ENCODE assay signal across 1 cellular context in the genomic region with DNA sequence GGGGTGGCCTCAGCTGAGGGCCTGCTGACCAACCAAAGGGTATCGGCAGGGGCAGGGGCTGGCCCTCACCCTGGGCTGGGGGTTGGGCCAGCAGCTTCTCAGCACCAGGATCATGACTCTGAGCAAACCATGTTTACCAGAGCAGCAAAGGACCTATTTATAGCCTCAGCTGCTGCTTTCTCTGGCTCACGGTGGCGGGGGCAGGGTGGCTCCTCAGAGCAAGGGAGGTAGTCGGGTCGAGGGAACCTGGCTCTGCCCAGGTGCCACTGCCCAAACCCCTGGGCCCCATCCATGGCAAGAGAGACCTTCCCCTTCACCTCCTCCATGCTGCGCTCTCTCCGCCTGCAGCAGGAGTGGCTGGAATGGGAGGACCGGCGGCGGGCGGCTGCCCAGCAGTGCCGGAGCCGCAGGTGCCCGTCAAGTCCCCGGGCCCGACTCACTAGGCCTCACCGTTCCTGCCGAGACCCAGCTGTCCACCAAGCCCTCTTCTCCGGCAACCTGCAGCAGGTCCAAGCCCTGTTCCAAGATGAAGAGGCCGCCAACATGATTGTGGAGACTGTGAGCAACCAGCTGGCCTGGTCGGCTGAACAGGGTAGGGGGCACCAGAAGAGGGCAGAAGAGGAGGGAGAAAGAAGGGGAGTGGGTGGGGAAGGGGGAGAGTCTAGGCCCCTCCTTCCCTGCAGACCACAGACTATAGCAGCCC.
TF ChIP-seq lines count a peak whose summit lies in the region.

A gene with protein sequence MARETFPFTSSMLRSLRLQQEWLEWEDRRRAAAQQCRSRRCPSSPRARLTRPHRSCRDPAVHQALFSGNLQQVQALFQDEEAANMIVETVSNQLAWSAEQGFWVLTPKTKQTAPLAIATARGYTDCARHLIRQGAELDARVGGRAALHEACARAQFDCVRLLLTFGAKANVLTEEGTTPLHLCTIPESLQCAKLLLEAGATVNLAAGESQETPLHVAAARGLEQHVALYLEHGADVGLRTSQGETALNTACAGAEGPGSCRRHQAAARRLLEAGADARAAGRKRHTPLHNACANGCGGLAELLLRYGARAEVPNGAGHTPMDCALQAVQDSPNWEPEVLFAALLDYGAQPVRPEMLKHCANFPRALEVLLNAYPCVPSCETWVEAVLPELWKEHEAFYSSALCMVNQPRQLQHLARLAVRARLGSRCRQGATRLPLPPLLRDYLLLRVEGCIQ (plus strand): TSS at position 206 of the 703 bp plus-strand sequence. CDS start 86 bp downstream, at position 292.

TF ChIP-seq in HepG2, 621 proteins besides CTCF, POLR2A, EP300 and RAD21 (continued from another document and continues in another):
- TF ChIP-seq, protein P1, sequence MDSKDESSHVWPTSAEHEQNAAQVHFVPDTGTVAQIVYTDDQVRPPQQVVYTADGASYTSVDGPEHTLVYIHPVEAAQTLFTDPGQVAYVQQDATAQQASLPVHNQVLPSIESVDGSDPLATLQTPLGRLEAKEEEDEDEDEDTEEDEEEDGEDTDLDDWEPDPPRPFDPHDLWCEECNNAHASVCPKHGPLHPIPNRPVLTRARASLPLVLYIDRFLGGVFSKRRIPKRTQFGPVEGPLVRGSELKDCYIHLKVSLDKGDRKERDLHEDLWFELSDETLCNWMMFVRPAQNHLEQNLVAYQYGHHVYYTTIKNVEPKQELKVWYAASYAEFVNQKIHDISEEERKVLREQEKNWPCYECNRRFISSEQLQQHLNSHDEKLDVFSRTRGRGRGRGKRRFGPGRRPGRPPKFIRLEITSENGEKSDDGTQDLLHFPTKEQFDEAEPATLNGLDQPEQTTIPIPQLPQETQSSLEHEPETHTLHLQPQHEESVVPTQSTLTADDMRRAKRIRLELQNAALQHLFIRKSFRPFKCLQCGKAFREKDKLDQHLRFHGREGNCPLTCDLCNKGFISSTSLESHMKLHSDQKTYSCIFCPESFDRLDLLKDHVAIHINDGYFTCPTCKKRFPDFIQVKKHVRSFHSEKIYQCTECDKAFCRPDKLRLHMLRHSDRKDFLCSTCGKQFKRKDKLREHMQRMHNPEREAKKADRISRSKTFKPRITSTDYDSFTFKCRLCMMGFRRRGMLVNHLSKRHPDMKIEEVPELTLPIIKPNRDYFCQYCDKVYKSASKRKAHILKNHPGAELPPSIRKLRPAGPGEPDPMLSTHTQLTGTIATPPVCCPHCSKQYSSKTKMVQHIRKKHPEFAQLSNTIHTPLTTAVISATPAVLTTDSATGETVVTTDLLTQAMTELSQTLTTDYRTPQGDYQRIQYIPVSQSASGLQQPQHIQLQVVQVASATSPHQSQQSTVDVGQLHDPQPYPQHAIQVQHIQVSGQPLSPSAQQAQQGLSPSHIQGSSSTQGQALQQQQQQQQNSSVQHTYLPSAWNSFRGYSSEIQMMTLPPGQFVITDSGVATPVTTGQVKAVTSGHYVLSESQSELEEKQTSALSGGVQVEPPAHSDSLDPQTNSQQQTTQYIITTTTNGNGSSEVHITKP (CRISPR knock-in tag; IDR thresholded peaks at IDR 0.05; ENCODE audit: low read depth) = peak; percentile 30; the same call in 1 of the 2 replicates
- TF ChIP-seq ZNF207 (IDR thresholded peaks at IDR 0.05; ENCODE audit: borderline replicate concordance) (no peak), ZSCAN12 (CRISPR knock-in tag; IDR thresholded peaks at IDR 0.05) (no peak), KAT2B (IDR thresholded peaks at IDR 0.05; ENCODE audit: borderline replicate concordance, low read depth, low read length) (no peak), MATR3 (CRISPR knock-in tag; IDR thresholded peaks at IDR 0.05) (no peak), TRIM24 (CRISPR knock-in tag; IDR thresholded peaks at IDR 0.05) (no peak), DPF2 (CRISPR knock-in tag; IDR thresholded peaks at IDR 0.05; ENCODE audit: borderline replicate concordance, low read depth) (no peak), CBFB (CRISPR knock-in tag; IDR thresholded peaks at IDR 0.05) (no peak), KDM4B (CRISPR knock-in tag; IDR thresholded peaks at IDR 0.05) (no peak), ZNF468 (CRISPR knock-in tag; IDR thresholded peaks at IDR 0.05) (no peak), DNMT1 (CRISPR knock-in tag; IDR thresholded peaks at IDR 0.05) (no peak), NCOA1 (CRISPR knock-in tag; IDR thresholded peaks at IDR 0.05) (no peak), MED13 (CRISPR knock-in tag; IDR thresholded peaks at IDR 0.05) (no peak), ZNF572 (CRISPR knock-in tag; IDR thresholded peaks at IDR 0.05) (0 out of 2 replicates have a peak, but pooled peaks have one; percentile 56), ZSCAN31 (CRISPR knock-in tag; IDR thresholded peaks at IDR 0.05; ENCODE audit: low read depth) (no peak), GTF2F1 (IDR thresholded peaks at IDR 0.05; ENCODE audit: low read length) (no peak), ZSCAN29 (CRISPR knock-in tag; conservative IDR thresholded peaks at IDR 0.05) (no peak)
- TF ChIP-seq, protein P2, sequence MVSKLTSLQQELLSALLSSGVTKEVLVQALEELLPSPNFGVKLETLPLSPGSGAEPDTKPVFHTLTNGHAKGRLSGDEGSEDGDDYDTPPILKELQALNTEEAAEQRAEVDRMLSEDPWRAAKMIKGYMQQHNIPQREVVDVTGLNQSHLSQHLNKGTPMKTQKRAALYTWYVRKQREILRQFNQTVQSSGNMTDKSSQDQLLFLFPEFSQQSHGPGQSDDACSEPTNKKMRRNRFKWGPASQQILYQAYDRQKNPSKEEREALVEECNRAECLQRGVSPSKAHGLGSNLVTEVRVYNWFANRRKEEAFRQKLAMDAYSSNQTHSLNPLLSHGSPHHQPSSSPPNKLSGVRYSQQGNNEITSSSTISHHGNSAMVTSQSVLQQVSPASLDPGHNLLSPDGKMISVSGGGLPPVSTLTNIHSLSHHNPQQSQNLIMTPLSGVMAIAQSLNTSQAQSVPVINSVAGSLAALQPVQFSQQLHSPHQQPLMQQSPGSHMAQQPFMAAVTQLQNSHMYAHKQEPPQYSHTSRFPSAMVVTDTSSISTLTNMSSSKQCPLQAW (CRISPR knock-in tag; IDR thresholded peaks at IDR 0.05) = peak; percentile 57; the same call in 1 of the 2 replicates
- TF ChIP-seq, protein P3, sequence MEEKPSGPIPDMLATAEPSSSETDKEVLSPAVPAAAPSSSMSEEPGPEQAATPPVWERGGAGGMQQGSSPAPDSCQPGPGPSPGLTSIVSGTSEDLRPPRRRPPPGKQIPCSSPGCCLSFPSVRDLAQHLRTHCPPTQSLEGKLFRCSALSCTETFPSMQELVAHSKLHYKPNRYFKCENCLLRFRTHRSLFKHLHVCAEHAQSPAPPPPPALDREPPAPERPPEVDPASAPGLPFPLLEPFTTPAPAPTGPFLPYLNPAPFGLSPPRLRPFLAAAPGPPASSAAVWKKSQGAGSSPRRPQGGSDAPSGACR (CRISPR knock-in tag; IDR thresholded peaks at IDR 0.05) = no peak
- TF ChIP-seq, protein P4, sequence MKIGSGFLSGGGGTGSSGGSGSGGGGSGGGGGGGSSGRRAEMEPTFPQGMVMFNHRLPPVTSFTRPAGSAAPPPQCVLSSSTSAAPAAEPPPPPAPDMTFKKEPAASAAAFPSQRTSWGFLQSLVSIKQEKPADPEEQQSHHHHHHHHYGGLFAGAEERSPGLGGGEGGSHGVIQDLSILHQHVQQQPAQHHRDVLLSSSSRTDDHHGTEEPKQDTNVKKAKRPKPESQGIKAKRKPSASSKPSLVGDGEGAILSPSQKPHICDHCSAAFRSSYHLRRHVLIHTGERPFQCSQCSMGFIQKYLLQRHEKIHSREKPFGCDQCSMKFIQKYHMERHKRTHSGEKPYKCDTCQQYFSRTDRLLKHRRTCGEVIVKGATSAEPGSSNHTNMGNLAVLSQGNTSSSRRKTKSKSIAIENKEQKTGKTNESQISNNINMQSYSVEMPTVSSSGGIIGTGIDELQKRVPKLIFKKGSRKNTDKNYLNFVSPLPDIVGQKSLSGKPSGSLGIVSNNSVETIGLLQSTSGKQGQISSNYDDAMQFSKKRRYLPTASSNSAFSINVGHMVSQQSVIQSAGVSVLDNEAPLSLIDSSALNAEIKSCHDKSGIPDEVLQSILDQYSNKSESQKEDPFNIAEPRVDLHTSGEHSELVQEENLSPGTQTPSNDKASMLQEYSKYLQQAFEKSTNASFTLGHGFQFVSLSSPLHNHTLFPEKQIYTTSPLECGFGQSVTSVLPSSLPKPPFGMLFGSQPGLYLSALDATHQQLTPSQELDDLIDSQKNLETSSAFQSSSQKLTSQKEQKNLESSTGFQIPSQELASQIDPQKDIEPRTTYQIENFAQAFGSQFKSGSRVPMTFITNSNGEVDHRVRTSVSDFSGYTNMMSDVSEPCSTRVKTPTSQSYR (CRISPR knock-in tag; IDR thresholded peaks at IDR 0.05; ENCODE audit: borderline replicate concordance) = peak; percentile 74
- TF ChIP-seq, protein P5, sequence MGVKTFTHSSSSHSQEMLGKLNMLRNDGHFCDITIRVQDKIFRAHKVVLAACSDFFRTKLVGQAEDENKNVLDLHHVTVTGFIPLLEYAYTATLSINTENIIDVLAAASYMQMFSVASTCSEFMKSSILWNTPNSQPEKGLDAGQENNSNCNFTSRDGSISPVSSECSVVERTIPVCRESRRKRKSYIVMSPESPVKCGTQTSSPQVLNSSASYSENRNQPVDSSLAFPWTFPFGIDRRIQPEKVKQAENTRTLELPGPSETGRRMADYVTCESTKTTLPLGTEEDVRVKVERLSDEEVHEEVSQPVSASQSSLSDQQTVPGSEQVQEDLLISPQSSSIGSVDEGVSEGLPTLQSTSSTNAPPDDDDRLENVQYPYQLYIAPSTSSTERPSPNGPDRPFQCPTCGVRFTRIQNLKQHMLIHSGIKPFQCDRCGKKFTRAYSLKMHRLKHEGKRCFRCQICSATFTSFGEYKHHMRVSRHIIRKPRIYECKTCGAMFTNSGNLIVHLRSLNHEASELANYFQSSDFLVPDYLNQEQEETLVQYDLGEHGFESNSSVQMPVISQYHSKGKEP (CRISPR knock-in tag; IDR thresholded peaks at IDR 0.05) = no peak
- TF ChIP-seq, protein P6, sequence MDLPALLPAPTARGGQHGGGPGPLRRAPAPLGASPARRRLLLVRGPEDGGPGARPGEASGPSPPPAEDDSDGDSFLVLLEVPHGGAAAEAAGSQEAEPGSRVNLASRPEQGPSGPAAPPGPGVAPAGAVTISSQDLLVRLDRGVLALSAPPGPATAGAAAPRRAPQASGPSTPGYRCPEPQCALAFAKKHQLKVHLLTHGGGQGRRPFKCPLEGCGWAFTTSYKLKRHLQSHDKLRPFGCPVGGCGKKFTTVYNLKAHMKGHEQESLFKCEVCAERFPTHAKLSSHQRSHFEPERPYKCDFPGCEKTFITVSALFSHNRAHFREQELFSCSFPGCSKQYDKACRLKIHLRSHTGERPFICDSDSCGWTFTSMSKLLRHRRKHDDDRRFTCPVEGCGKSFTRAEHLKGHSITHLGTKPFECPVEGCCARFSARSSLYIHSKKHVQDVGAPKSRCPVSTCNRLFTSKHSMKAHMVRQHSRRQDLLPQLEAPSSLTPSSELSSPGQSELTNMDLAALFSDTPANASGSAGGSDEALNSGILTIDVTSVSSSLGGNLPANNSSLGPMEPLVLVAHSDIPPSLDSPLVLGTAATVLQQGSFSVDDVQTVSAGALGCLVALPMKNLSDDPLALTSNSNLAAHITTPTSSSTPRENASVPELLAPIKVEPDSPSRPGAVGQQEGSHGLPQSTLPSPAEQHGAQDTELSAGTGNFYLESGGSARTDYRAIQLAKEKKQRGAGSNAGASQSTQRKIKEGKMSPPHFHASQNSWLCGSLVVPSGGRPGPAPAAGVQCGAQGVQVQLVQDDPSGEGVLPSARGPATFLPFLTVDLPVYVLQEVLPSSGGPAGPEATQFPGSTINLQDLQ (CRISPR knock-in tag; IDR thresholded peaks at IDR 0.05) = no peak
- TF ChIP-seq, protein P7, sequence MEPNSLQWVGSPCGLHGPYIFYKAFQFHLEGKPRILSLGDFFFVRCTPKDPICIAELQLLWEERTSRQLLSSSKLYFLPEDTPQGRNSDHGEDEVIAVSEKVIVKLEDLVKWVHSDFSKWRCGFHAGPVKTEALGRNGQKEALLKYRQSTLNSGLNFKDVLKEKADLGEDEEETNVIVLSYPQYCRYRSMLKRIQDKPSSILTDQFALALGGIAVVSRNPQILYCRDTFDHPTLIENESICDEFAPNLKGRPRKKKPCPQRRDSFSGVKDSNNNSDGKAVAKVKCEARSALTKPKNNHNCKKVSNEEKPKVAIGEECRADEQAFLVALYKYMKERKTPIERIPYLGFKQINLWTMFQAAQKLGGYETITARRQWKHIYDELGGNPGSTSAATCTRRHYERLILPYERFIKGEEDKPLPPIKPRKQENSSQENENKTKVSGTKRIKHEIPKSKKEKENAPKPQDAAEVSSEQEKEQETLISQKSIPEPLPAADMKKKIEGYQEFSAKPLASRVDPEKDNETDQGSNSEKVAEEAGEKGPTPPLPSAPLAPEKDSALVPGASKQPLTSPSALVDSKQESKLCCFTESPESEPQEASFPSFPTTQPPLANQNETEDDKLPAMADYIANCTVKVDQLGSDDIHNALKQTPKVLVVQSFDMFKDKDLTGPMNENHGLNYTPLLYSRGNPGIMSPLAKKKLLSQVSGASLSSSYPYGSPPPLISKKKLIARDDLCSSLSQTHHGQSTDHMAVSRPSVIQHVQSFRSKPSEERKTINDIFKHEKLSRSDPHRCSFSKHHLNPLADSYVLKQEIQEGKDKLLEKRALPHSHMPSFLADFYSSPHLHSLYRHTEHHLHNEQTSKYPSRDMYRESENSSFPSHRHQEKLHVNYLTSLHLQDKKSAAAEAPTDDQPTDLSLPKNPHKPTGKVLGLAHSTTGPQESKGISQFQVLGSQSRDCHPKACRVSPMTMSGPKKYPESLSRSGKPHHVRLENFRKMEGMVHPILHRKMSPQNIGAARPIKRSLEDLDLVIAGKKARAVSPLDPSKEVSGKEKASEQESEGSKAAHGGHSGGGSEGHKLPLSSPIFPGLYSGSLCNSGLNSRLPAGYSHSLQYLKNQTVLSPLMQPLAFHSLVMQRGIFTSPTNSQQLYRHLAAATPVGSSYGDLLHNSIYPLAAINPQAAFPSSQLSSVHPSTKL (CRISPR knock-in tag; IDR thresholded peaks at IDR 0.05) = no peak; the same call in 1 of the 2 replicates
